ENCODE assay signal across 20 cellular contexts in the genomic region with DNA sequence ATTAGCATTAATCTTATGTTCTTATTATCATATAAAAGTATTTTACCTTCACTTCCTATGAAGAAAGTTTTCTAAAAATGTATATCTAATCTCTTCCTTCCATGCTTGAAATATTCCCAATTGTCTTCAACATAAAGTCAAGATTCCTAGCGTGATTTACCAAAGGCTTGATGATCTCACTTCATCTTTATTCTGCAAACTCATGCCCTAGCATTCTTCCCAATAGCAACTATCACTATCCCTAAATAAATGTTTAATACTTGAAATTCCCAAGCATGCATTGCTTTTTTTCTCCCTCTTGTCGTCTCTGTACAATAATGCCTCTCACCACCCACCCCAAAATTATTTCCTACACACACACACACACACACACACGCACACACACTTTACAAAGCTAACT.
DNase-seq lines count a peak whose midpoint lies in the region; ATAC-seq, FAIRE-seq and TF ChIP-seq lines count a peak whose summit lies in the region.
"Had no signal": no experiment of that assay in that cellular context is flagged by ENCODE, and none has a peak within 500 bp of the region (broad histone marks: within the 10 kb centered on the region; RNA-seq: fewer than 3 reads in every experiment).

No MANE protein-coding gene starts in this region.

- H3K56ac ChIP-seq in IMR-90 (ENCODE audit: extremely low read depth, insufficient read depth, low read length) = peak overlapping the region; percentile 11; the same call in 1 of the 2 replicates
- no peak overlapping the region for H3K56ac ChIP-seq in mesendoderm (ENCODE audit: low read length)

- H3K4me3 ChIP-seq in IMR-90 (ENCODE audit: insufficient read depth, low read depth, low read length) = no peak overlapping the region
- no peak overlapping the region for H3K4me3 ChIP-seq in mesendoderm (ENCODE audit: low read length)
- H3K4me3 ChIP-seq: GM12878, HAP-1 had no signal

- 49 to 100% methylated on average over 1 to 3 of the region's 3 CpGs for WGBS in IMR-90 (ENCODE audit: extremely low coverage in 2 of 2, insufficient read length in 1 of 2), 2 experiments
- 100% methylated on average over 1 of the region's 3 CpGs for WGBS in mesendoderm (ENCODE audit: extremely low coverage, insufficient coverage, low lambda C conversion rate)

- no peaks in the 10 kb centered on the region for H3K36me3 ChIP-seq in IMR-90 (ENCODE audit: control insufficient read depth, insufficient read depth, low read length)
- no peaks in the 10 kb centered on the region for H3K36me3 ChIP-seq in mesendoderm (ENCODE audit: control insufficient read depth, insufficient read depth, low read length)
- H3K36me3 ChIP-seq: HAP-1 had no signal

- H3K27me3 ChIP-seq in IMR-90 (ENCODE audit: control insufficient read depth, insufficient read depth, low read length) (no peaks in the 10 kb centered on the region), mesendoderm (ENCODE audit: insufficient read depth, low read length, poor library complexity) (no peaks in the 10 kb centered on the region)

- peak overlapping the region; percentile 28; the same call in 1 of the 2 replicates for H3K4ac ChIP-seq in IMR-90 (ENCODE audit: low read depth, low read length)
- H3K4ac ChIP-seq in mesendoderm (ENCODE audit: low read depth, low read length) = no peak overlapping the region

- H3K23ac ChIP-seq in IMR-90 (ENCODE audit: low read depth, low read length) (no peak overlapping the region), mesendoderm (ENCODE audit: low read length) (no peak overlapping the region)

- no peak overlapping the region for H2AK9ac ChIP-seq in IMR-90 (replicated peaks; ENCODE audit: low read depth, low read length, poor library complexity)

- H2BK20ac ChIP-seq in IMR-90 (ENCODE audit: low read depth, low read length) = 0 out of 2 replicates have a peak overlapping the region, but pooled peaks have one; percentile 72

- peak overlapping the region in 1 of 2 experiments; percentile 60; a peak in 1 of 4 replicates for H4K8ac ChIP-seq in IMR-90 (ENCODE audit: low read depth in 2 of 2, low read length in 2 of 2)
- no peak overlapping the region for H4K8ac ChIP-seq in mesendoderm (ENCODE audit: low read depth, low read length)

- H3K4me1 ChIP-seq in IMR-90 (ENCODE audit: control insufficient read depth, insufficient read depth, low read length) (peaks cover 15% of the 10 kb centered on the region), mesendoderm (ENCODE audit: control insufficient read depth, low read depth, low read length) (peaks cover 2% of the 10 kb centered on the region)
- H3K4me1 ChIP-seq: Caco-2, HAP-1 had no signal

- no peaks in the 10 kb centered on the region for H3K79me2 ChIP-seq in mesendoderm (ENCODE audit: control insufficient read depth, insufficient read depth, low read length)

- H3K4me2 ChIP-seq in IMR-90 (ENCODE audit: low read depth, low read length) = no peak overlapping the region
- H3K4me2 ChIP-seq in mesendoderm (ENCODE audit: low read length) = no peak overlapping the region

- TF ChIP-seq CTCF in IMR-90 (conservative IDR thresholded peaks at IDR 0.05; ENCODE audit: low read depth, low read length) = no peak
- no peak for TF ChIP-seq CTCF in D721Med (IDR thresholded peaks at IDR 0.05; ENCODE audit: insufficient read depth, missing control alignments)

- H4K20me1 ChIP-seq in IMR-90 (ENCODE audit: insufficient read depth, low read length) = no peaks in the 10 kb centered on the region

- no peak overlapping the region for H3K14ac ChIP-seq in IMR-90 (replicated peaks; ENCODE audit: low read depth, low read length)

- no peak overlapping the region for H2AFZ ChIP-seq in IMR-90 (replicated peaks; ENCODE audit: low read length, poor library complexity)

- H4K91ac ChIP-seq in IMR-90 (ENCODE audit: insufficient read depth, low read depth, low read length) = no peak overlapping the region

- POLR2A ChIA-PET in IMR-90 (lab: Charles Lee; ENCODE audit: unreplicated experiment) = no interaction called here

- H2BK15ac ChIP-seq in IMR-90 (ENCODE audit: low read depth, low read length) (no peak overlapping the region), mesendoderm (replicated peaks; ENCODE audit: low read depth) (no peak overlapping the region)

- ATAC-seq in IMR-90 (ENCODE audit: low read depth) = peak; percentile 56
- ATAC-seq: GM12878 had no signal

- DNase-seq in EL (peak; percentile 30), IMR-90 (peak; percentile 49), mesendoderm (peak; percentile 18), cerebellar cortex (ENCODE audit: low spot score) (no peak), NCI-H1436 treated with DMSO at 0.1 percent for 48 hours (lab: John Stamatoyannopoulos, UW) (no peak), D721Med (ENCODE audit: insufficient read length, low spot score) (no peak)
- DNase-seq: ACHN; AML-193; Caco-2; CD4-positive, alpha-beta T cell; DMS153; DMS79; KBM-7 had no signal

- H2BK120ac ChIP-seq in IMR-90 (ENCODE audit: low read depth, low read length) (peak overlapping the region; percentile 64), mesendoderm (ENCODE audit: low read depth, low read length) (no peak overlapping the region)

- dilution Hi-C loops in IMR-90 (cut with HindIII; ENCODE audit: low sequenced_read_pairs, unreplicated experiment) = no loop called here

- 0 out of 2 replicates have a peak, but pooled peaks cover 2% of the 10 kb centered on the region for H3K9me1 ChIP-seq in IMR-90 (ENCODE audit: insufficient read depth, low read length)

- TF ChIP-seq RAD21 in IMR-90 (IDR thresholded peaks at IDR 0.05; ENCODE audit: low read length) = no peak

- no peaks in the 10 kb centered on the region for H3K79me1 ChIP-seq in IMR-90 (ENCODE audit: low read depth in 1 of 2, low read length in 2 of 2)
- no peaks in the 10 kb centered on the region for H3K79me1 ChIP-seq in mesendoderm (ENCODE audit: low read length)

- intact Hi-C loops in IMR-90 (cut with micrococcal nuclease) = no loop called here

- H3K18ac ChIP-seq in IMR-90 (ENCODE audit: low read depth, low read length) = peak overlapping the region; percentile 92; the same call in 1 of the 2 replicates
- no peak overlapping the region for H3K18ac ChIP-seq in mesendoderm (ENCODE audit: low read length)

- FAIRE-seq in D721Med (lab: Jason Lieb, UNC) = no peak
- FAIRE-seq: A204.1, GM12878, GM19239, HTR-8/SVneo had no signal

- H2BK5ac ChIP-seq in IMR-90 (ENCODE audit: low read depth, low read length, poor library complexity, severe bottlenecking) (peak overlapping the region; percentile 81), mesendoderm (ENCODE audit: low read length) (no peak overlapping the region)

- in situ Hi-C loops in IMR-90 (cut with MboI; ENCODE audit: low sequenced_read_pairs) = no loop called here

- no peak for TF ChIP-seq POLR2A in IMR-90 (IDR thresholded peaks at IDR 0.05; ENCODE audit: low read depth, low read length)

- H3K27ac ChIP-seq in IMR-90 (ENCODE audit: insufficient read depth, low read length) (no peak overlapping the region), mesendoderm (ENCODE audit: low read depth, low read length) (no peak overlapping the region)
- H3K27ac ChIP-seq: C4-2B, HL-60 had no signal

- CTCF ChIA-PET in IMR-90 (lab: Yijun Ruan, JAX) = interaction anchor here (0.6 to 0.7 kb wide), 2 partner anchors 345 to 726 kb away, joined by 3 to 4 read pairs; no protein-coding TSS in a partner anchor

- H3K9ac ChIP-seq in IMR-90 (ENCODE audit: low read depth, low read length) (no peak overlapping the region), mesendoderm (ENCODE audit: low read length) (no peak overlapping the region)

- H2AK5ac ChIP-seq in IMR-90 (ENCODE audit: low read depth, low read length) = no peak overlapping the region
- no peak overlapping the region for H2AK5ac ChIP-seq in mesendoderm (ENCODE audit: low read length)

- no TSS peak for BruUV-seq in IMR-90 (replicated peaks; lab: Mats Ljungman, UMichigan)

- no peak overlapping the region for H4K5ac ChIP-seq in IMR-90 (ENCODE audit: low read depth, low read length)
- no peak overlapping the region for H4K5ac ChIP-seq in mesendoderm (ENCODE audit: low read length)

- H3K9me3 ChIP-seq in IMR-90 (ENCODE audit: control insufficient read depth, insufficient read depth, low read length) = no peaks in the 10 kb centered on the region
- H3K9me3 ChIP-seq: Caco-2, HAP-1 had no signal

TF ChIP-seq in IMR-90, 13 proteins besides CTCF, POLR2A, EP300 and RAD21:
- TF ChIP-seq FOS (IDR thresholded peaks at IDR 0.05; ENCODE audit: low read depth, low read length) (no peak), CHD1 (IDR thresholded peaks at IDR 0.05; ENCODE audit: low read depth, low read length) (no peak), SMC3 (IDR thresholded peaks at IDR 0.05; ENCODE audit: low read depth, low read length) (no peak), NFE2L2 (IDR thresholded peaks at IDR 0.05; ENCODE audit: low read depth, low read length) (peak; percentile 62; the same call in 1 of the 2 replicates)

Comparison
In these comparisons a context has a peak if more than half of its experiments do, and no peak if none do; other contexts are left out.
1. DNase-seq: peak in EL (single experiment), IMR-90 (single experiment) and mesendoderm (single experiment); none in cerebellar cortex (single experiment), NCI-H1436 treated with DMSO at 0.1 percent for 48 hours (single experiment) and D721Med (single experiment).